8 cellular contexts compared by ENCODE assay signal in genomic region chr10:44958897-44959242, GRCh38. TPM values are rescaled to one million over a fixed set of nuclear protein-coding genes. Genes with fewer than 3 reads are reported as not detected.
A peak's percentile ranks its signal among the peaks of the same experiment; 100 is the strongest.
DNase-seq lines count a peak whose midpoint lies in the region; ATAC-seq and TF ChIP-seq lines count a peak whose summit lies in the region.

No MANE protein-coding gene starts in this region.

- H3K9ac ChIP-seq in mesenchymal stem cell (ENCODE audit: low read length) = peak overlapping the region; percentile 85

- H3K36me3 ChIP-seq in brain microvascular endothelial cell (replicated peaks) = no peaks in the 10 kb centered on the region
- H3K36me3 ChIP-seq in mesenchymal stem cell (ENCODE audit: control insufficient read depth in 1 of 2, insufficient read depth in 2 of 2, low read depth in 1 of 2, low read length in 2 of 2) = peaks cover 3 to 10% of the 10 kb centered on the region in 2 experiments
- H3K36me3 ChIP-seq in upper lobe of right lung = peaks cover 4% of the 10 kb centered on the region

- H3K4ac ChIP-seq in mesenchymal stem cell (ENCODE audit: low read depth in 1 of 2, low read length in 2 of 2) = no peak overlapping the region

- H4K91ac ChIP-seq in mesenchymal stem cell (ENCODE audit: low read length) = no peak overlapping the region

- H3K27me3 ChIP-seq in brain microvascular endothelial cell (replicated peaks) = no peaks in the 10 kb centered on the region
- H3K27me3 ChIP-seq in mesenchymal stem cell (ENCODE audit: control insufficient read depth in 1 of 2, insufficient read depth in 1 of 2, low read length in 2 of 2) = no peaks in the 10 kb centered on the region
- no peaks in the 10 kb centered on the region for H3K27me3 ChIP-seq in upper lobe of right lung

- H3K4me1 ChIP-seq in mesenchymal stem cell (ENCODE audit: control insufficient read depth, insufficient read depth, low read depth, low read length) (peaks cover 29% of the 10 kb centered on the region), upper lobe of right lung (peaks cover 38% of the 10 kb centered on the region)

- H2BK120ac ChIP-seq in mesenchymal stem cell (ENCODE audit: low read depth, low read length) = no peak overlapping the region

- H3K27ac ChIP-seq in brain microvascular endothelial cell (peak overlapping the region; percentile 78), mesenchymal stem cell (ENCODE audit: low read length, poor library complexity, severe bottlenecking) (peak overlapping the region; percentile 51), upper lobe of right lung (peak overlapping the region; percentile 96)

- H2AK5ac ChIP-seq in mesenchymal stem cell (ENCODE audit: low read length, severe bottlenecking) = no peak overlapping the region

- ATAC-seq in Right ventricle myocardium superior (ENCODE audit: poor library complexity) (peak; percentile 0), left ventricle myocardium superior (no peak), upper lobe of right lung (no peak)

- H3K4me3 ChIP-seq in brain microvascular endothelial cell (ENCODE audit: low read depth, low read length) = peak overlapping the region; percentile 74
- H3K4me3 ChIP-seq in mesenchymal stem cell (ENCODE audit: insufficient read depth in 1 of 2, low read depth in 1 of 2, low read length in 2 of 2) = peak overlapping the region; percentile 40 to 90
- peak overlapping the region; percentile 83 for H3K4me3 ChIP-seq in upper lobe of right lung

- intact Hi-C loops in Right ventricle myocardium superior (cut with DNase I) (no loop called here), left ventricle myocardium superior (cut with micrococcal nuclease) (no loop called here), upper lobe of right lung (cut with DNase I) (no loop called here)

- H2BK5ac ChIP-seq in mesenchymal stem cell (ENCODE audit: low read depth, low read length, poor library complexity, severe bottlenecking) = no peak overlapping the region

- no peak for DNase-seq in Right ventricle myocardium superior
- DNase-seq in left ventricle myocardium superior = no peak
- DNase-seq in brain microvascular endothelial cell = no peak
- DNase-seq in mesenchymal stem cell = no peak
- DNase-seq in upper lobe of right lung = no peak
- DNase-seq in HUDEP-2 (lab: John Stamatoyannopoulos, UW; ENCODE audit: unreplicated experiment in 76 of 76) = no peak
- no peak for DNase-seq in amniotic stem cell (lab: John Stamatoyannopoulos, UW)
- DNase-seq in stimulated activated CD4-positive, alpha-beta T cell treated with anti-CD3 and anti-CD28 coated beads, Interleukin-1b, Interleukin-23, amount 100 ng/mL, for 48 hours = no peak

- peak overlapping the region; percentile 68 for H3K4me2 ChIP-seq in mesenchymal stem cell (ENCODE audit: low read length, poor library complexity, severe bottlenecking)

- 0% methylated on average over 4 of the region's 6 CpGs for WGBS in mesenchymal stem cell

- no peak overlapping the region for H2BK12ac ChIP-seq in mesenchymal stem cell (ENCODE audit: low read length in 2 of 2)

- no peak overlapping the region for H3K14ac ChIP-seq in mesenchymal stem cell (ENCODE audit: low read length in 2 of 2)

- no peak for TF ChIP-seq CTCF in brain microvascular endothelial cell (IDR thresholded peaks at IDR 0.05; ENCODE audit: low read depth, low read length, missing control alignments)
- TF ChIP-seq CTCF in upper lobe of right lung (IDR thresholded peaks at IDR 0.05) = no peak

- no peak overlapping the region for H2BK15ac ChIP-seq in mesenchymal stem cell (ENCODE audit: low read depth, poor library complexity, severe bottlenecking)

- peaks cover 4% of the 10 kb centered on the region for H3K9me3 ChIP-seq in mesenchymal stem cell (ENCODE audit: control insufficient read depth, low read length)
- no peaks in the 10 kb centered on the region for H3K9me3 ChIP-seq in upper lobe of right lung

- peaks cover 32% of the 10 kb centered on the region for H3K79me1 ChIP-seq in mesenchymal stem cell (replicated peaks; ENCODE audit: low read length, poor library complexity, severe bottlenecking)

- peak overlapping the region; percentile 88 for H2AFZ ChIP-seq in mesenchymal stem cell (ENCODE audit: low read depth, low read length)

- H3K23ac ChIP-seq in mesenchymal stem cell (ENCODE audit: low read length in 2 of 2) = no peak overlapping the region

- H4K8ac ChIP-seq in mesenchymal stem cell (ENCODE audit: low read length) = no peak overlapping the region

- in situ Hi-C loops in brain microvascular endothelial cell (cut with HindIII; ENCODE audit: low pct_ligation_motif_present, low sequenced_read_pairs) = no loop called here

- H3K18ac ChIP-seq in mesenchymal stem cell (ENCODE audit: low read depth in 1 of 2, low read length in 2 of 2) = peak overlapping the region in 1 of 2 experiments; percentile 95

RNA-seq across cellular contexts. Expression of gene RASSF4, which starts 0.7 kb away (rescaled TPM):
- total RNA-seq in Right ventricle myocardium superior = 87.5 TPM
- total RNA-seq in left ventricle myocardium superior = 93.5 TPM
- 30.8 TPM for polyA plus RNA-seq in mesenchymal stem cell (2013, experiment 1 of 2)
- polyA plus RNA-seq in mesenchymal stem cell (2013, experiment 2 of 2) = 30.3 TPM
- total RNA-seq in upper lobe of right lung = 40.9 TPM

RNA-seq across cellular contexts. Expression of gene DEPP1, which starts 19.7 kb away (rescaled TPM):
- total RNA-seq in Right ventricle myocardium superior (35.1 TPM), left ventricle myocardium superior (32.2 TPM), upper lobe of right lung (160 TPM)
- 10.5 TPM for polyA plus RNA-seq in mesenchymal stem cell (2013, experiment 1 of 2)
- polyA plus RNA-seq in mesenchymal stem cell (2013, experiment 2 of 2) = 10.5 TPM

RNA-seq across cellular contexts. Expression of gene ZNF22, which starts 41.9 kb away (rescaled TPM):
- 11.4 TPM for total RNA-seq in Right ventricle myocardium superior
- total RNA-seq in left ventricle myocardium superior = 12.6 TPM
- polyA plus RNA-seq in mesenchymal stem cell (2013, experiment 1 of 2) = 13.5 TPM
- 14.1 TPM for polyA plus RNA-seq in mesenchymal stem cell (2013, experiment 2 of 2)
- total RNA-seq in upper lobe of right lung = 26.9 TPM

RNA-seq across cellular contexts. Expression of gene TMEM72, which starts 47.7 kb away (rescaled TPM):
- total RNA-seq in Right ventricle myocardium superior (not detected), left ventricle myocardium superior (not detected), upper lobe of right lung (not detected)
- 0.23 TPM for polyA plus RNA-seq in mesenchymal stem cell (2013, experiment 1 of 2)
- polyA plus RNA-seq in mesenchymal stem cell (2013, experiment 2 of 2) = 0.11 TPM
